Comparison of ENCODE assay signal across 14 cellular contexts in the genomic region with DNA sequence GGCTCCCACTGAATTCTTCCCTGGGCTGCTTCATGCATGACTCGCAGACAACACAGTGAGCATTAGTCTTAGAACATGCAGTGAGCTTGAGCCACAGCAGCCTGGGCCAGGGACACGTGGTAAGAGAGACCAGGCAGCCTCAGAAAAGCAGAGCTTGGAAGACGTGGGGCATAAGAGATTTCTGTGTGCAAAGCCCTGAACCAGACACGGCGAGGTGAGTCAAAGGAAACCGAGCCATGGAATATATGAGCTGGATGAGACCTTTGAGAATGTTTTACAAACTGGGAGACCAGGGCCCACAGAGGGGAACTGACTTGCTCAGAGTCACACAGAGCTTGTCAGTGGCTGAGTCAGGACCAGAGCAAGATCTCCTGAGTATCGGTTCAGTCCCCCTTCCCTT. TPM values are rescaled to one million over a fixed set of nuclear protein-coding genes. Genes with fewer than 3 reads are reported as not detected.
A peak's percentile ranks its signal among the peaks of the same experiment; 100 is the strongest.
DNase-seq lines count a peak whose midpoint lies in the region; ATAC-seq and TF ChIP-seq lines count a peak whose summit lies in the region.
"Had no signal": no experiment of that assay in that cellular context is flagged by ENCODE, and none has a peak within 500 bp of the region (broad histone marks: within the 10 kb centered on the region; RNA-seq: fewer than 3 reads in every experiment).

No MANE protein-coding gene starts in this region.

- no peak for TF ChIP-seq POLR2A in spleen (IDR thresholded peaks at IDR 0.05)

- DNase-seq in activated T-cell treated with anti-CD3 and anti-CD28 coated beads for 48 hours (ENCODE audit: low read depth) (peak; percentile 26), kidney epithelial cell (ENCODE audit: low read depth) (peak; percentile 53), spleen (no peak), NCI-H524 (lab: John Stamatoyannopoulos, UW) (no peak), HUDEP-2 (lab: John Stamatoyannopoulos, UW; ENCODE audit: unreplicated experiment in 76 of 76) (no peak)
- DNase-seq in activated T-cell treated with anti-CD3 and anti-CD28 coated beads, Interleukin-2, amount 50 U/mL, for 1 hour = no peak
- DNase-seq: DND-41, dorsolateral prefrontal cortex, hippocampal formation, substantia nigra had no signal

- H3K4me3 ChIP-seq in kidney epithelial cell (ENCODE audit: low read depth, low read length) (no peak overlapping the region), spleen (no peak overlapping the region)
- H3K4me3 ChIP-seq: dorsolateral prefrontal cortex had no signal

- 76 to 91% (median 87%) methylated on average over 7 of the region's 7 CpGs for WGBS in spleen, 5 donors

- intact Hi-C loops in spleen (cut with DNase I; ENCODE audit: low total_unique reads) = no loop called here

- peaks cover 11% of the 10 kb centered on the region for H3K27me3 Mint-ChIP-seq in brain

- peaks cover 18% of the 10 kb centered on the region for H3K27me3 ChIP-seq in kidney epithelial cell (ENCODE audit: control insufficient read depth, insufficient read depth, low read length)
- peaks cover 0 to 19% (median 0%) of the 10 kb centered on the region in 7 donors for H3K27me3 ChIP-seq in spleen (replicated peaks in 1 of 7)

- H3K36me3 ChIP-seq in kidney epithelial cell (ENCODE audit: control insufficient read depth, insufficient read depth, low read length) (no peaks in the 10 kb centered on the region), spleen (no peaks in the 10 kb centered on the region)

- H3K4me3 Mint-ChIP-seq in brain = no peak overlapping the region

- peaks cover 0 to under 1% (median 0%) of the 10 kb centered on the region in 8 donors for H3K9me3 ChIP-seq in spleen

- H3K9me3 Mint-ChIP-seq in brain = peaks cover 2 to 4% (median 2%) of the 10 kb centered on the region in 5 experiments

- no peaks in the 10 kb centered on the region for H3K36me3 Mint-ChIP-seq in brain

- TF ChIP-seq CTCF in brain (conservative IDR thresholded peaks at IDR 0.05) = no peak
- TF ChIP-seq CTCF in kidney epithelial cell (IDR thresholded peaks at IDR 0.05; ENCODE audit: insufficient read depth, low read length, poor library complexity, severe bottlenecking) = no peak
- TF ChIP-seq CTCF in spleen (IDR thresholded peaks at IDR 0.05 in 8 of 11, conservative IDR thresholded peaks at IDR 0.05 in 3 of 11) = no peak

- H3K4me1 ChIP-seq in spleen = peaks cover 0 to 13% (median 3%) of the 10 kb centered on the region in 6 donors

- peaks cover 52% of the 10 kb centered on the region for H3K4me1 Mint-ChIP-seq in brain

- peak overlapping the region in 4 of 5 experiments; percentile 56 to 85 (median 76) for H3K27ac Mint-ChIP-seq in brain

- no peak for ATAC-seq in HG03469 (IDR thresholded peaks at IDR 0.05; ENCODE audit: unreplicated experiment)

- H3K27ac ChIP-seq in spleen = peak overlapping the region in 6 of 8 donors; percentile 66 to 80 (median 72)
- H3K27ac ChIP-seq: RWPE1 had no signal

RNA-seq across cellular contexts. Expression of gene FXYD6, which starts 8.5 kb away (rescaled TPM):
- 516 TPM for polyA plus RNA-seq in brain (ENCODE audit: insufficient read depth, low read depth, low replicate concordance)
- 45.8 and 83.4 TPM in 2 replicates for total RNA-seq in kidney epithelial cell
- 100 to 1,000 TPM in 5 of 7 donors, 10 to 100 TPM in 2; 75.4 to 230 (median 140) TPM for total RNA-seq in spleen
- polyA plus RNA-seq in spleen = 10 to 100 TPM; 40.8 to 71.5 (median 51.4) TPM

RNA-seq across cellular contexts. Expression of gene TMPRSS13, which starts 44.2 kb away (rescaled TPM):
- polyA plus RNA-seq in brain (ENCODE audit: insufficient read depth, low read depth, low replicate concordance) (0.08 TPM), spleen (1 to 10 TPM; 1.3 to 1.9 (median 1.5) TPM)
- total RNA-seq in kidney epithelial cell (1.6 TPM in 1 of 2 replicates, not detected in the other), spleen (1 to 10 TPM in 6 of 7 donors, under 1 TPM in 1; 0.95 to 2.2 (median 1.7) TPM)
- total RNA-seq: myocyte had no signal

Comparison
In these comparisons a context has a peak if more than half of its experiments do, and no peak if none do; other contexts are left out.
1. DNase-seq: peak in activated T-cell treated with anti-CD3 and anti-CD28 coated beads for 48 hours (single experiment) and kidney epithelial cell (single experiment); none in activated T-cell treated with anti-CD3 and anti-CD28 coated beads, Interleukin-2, amount 50 U/mL, for 1 hour (single experiment), spleen (single experiment), NCI-H524 (0 of 2) and HUDEP-2 (0 of 76).